ENCODE assay signal across 1 cellular context in genomic region chr1:56577859-56578663, GRCh38.
TF ChIP-seq lines count a peak whose summit lies in the region.

No MANE protein-coding gene starts in this region.

TF ChIP-seq in HEK293, 187 proteins besides CTCF, POLR2A, EP300 and RAD21 (continued from another document and continues in another):
- no peak for TF ChIP-seq ZNF488 (tag by site-specific recombination; IDR thresholded peaks at IDR 0.05)
- TF ChIP-seq ZNF335 (tag by site-specific recombination; conservative IDR thresholded peaks at IDR 0.05), result peak; percentile 70
- TF ChIP-seq ZNF747 (tag by site-specific recombination; IDR thresholded peaks at IDR 0.05), result no peak
- TF ChIP-seq ZNF311 (tag by site-specific recombination; IDR thresholded peaks at IDR 0.05; ENCODE audit: borderline replicate concordance), result no peak
- no peak for TF ChIP-seq ZSCAN4 (tag by site-specific recombination; IDR thresholded peaks at IDR 0.05)
- TF ChIP-seq HOXA7 (CRISPR knock-in tag; IDR thresholded peaks at IDR 0.05; ENCODE audit: borderline replicate concordance), result no peak
- no peak for TF ChIP-seq ZNF354C (tag by site-specific recombination; IDR thresholded peaks at IDR 0.05; ENCODE audit: borderline replicate concordance, low read depth)
- TF ChIP-seq ZNF514 (tag by site-specific recombination; IDR thresholded peaks at IDR 0.05), result no peak
- TF ChIP-seq OSR2 (tag by site-specific recombination; IDR thresholded peaks at IDR 0.05), result no peak
- TF ChIP-seq ZNF248 (tag by site-specific recombination; IDR thresholded peaks at IDR 0.05), result no peak
- no peak for TF ChIP-seq ZNF558 (tag by site-specific recombination; IDR thresholded peaks at IDR 0.05)
- no peak for TF ChIP-seq ZNF146 (tag by site-specific recombination; IDR thresholded peaks at IDR 0.05)
- no peak for TF ChIP-seq TCF7L2 (IDR thresholded peaks at IDR 0.05; ENCODE audit: borderline replicate concordance, low read depth, low read length)
- no peak for TF ChIP-seq ZFP41 (tag by site-specific recombination; IDR thresholded peaks at IDR 0.05; ENCODE audit: borderline replicate concordance)
- TF ChIP-seq ZNF26 (tag by site-specific recombination; IDR thresholded peaks at IDR 0.05), result no peak
- TF ChIP-seq SP7 (tag by site-specific recombination; IDR thresholded peaks at IDR 0.05), result peak; percentile 54; the same call in 1 of the 2 replicates
- no peak for TF ChIP-seq FEZF1 (tag by site-specific recombination; IDR thresholded peaks at IDR 0.05)
- no peak for TF ChIP-seq ELK4 (IDR thresholded peaks at IDR 0.05; ENCODE audit: borderline replicate concordance, low read depth, low read length)
- no peak for TF ChIP-seq ZNF555 (tag by site-specific recombination; conservative IDR thresholded peaks at IDR 0.05)
- TF ChIP-seq ZNF544 (tag by site-specific recombination; IDR thresholded peaks at IDR 0.05), result no peak
- no peak for TF ChIP-seq SP3 (tag by site-specific recombination; IDR thresholded peaks at IDR 0.05)
- no peak for TF ChIP-seq ZNF157 (tag by site-specific recombination; IDR thresholded peaks at IDR 0.05)
- peak; percentile 87 for TF ChIP-seq ZFHX2 (tag by site-specific recombination; conservative IDR thresholded peaks at IDR 0.05)
- TF ChIP-seq ZNF16 (tag by site-specific recombination; IDR thresholded peaks at IDR 0.05; ENCODE audit: low read depth), result no peak
- no peak for TF ChIP-seq ZNF202 (tag by site-specific recombination; IDR thresholded peaks at IDR 0.05; ENCODE audit: borderline replicate concordance)
- TF ChIP-seq ZNF404 (tag by site-specific recombination; IDR thresholded peaks at IDR 0.05), result no peak
- TF ChIP-seq ZNF518A (tag by site-specific recombination; conservative IDR thresholded peaks at IDR 0.05; ENCODE audit: low read depth), result no peak
- no peak for TF ChIP-seq ZNF148 (tag by site-specific recombination; IDR thresholded peaks at IDR 0.05; ENCODE audit: borderline replicate concordance)
- no peak for TF ChIP-seq ZNF221 (tag by site-specific recombination; IDR thresholded peaks at IDR 0.05; ENCODE audit: borderline replicate concordance)
- no peak for TF ChIP-seq PRDM2 (tag by site-specific recombination; IDR thresholded peaks at IDR 0.05; ENCODE audit: borderline replicate concordance)
- no peak for TF ChIP-seq ZNF704 (tag by site-specific recombination; IDR thresholded peaks at IDR 0.05)
- no peak for TF ChIP-seq ZNF645 (tag by site-specific recombination; IDR thresholded peaks at IDR 0.05)
- TF ChIP-seq ZNF132 (tag by site-specific recombination; IDR thresholded peaks at IDR 0.05; ENCODE audit: borderline replicate concordance), result no peak
- no peak for TF ChIP-seq ZNF10 (tag by site-specific recombination; IDR thresholded peaks at IDR 0.05)
- TF ChIP-seq WT1 (tag by site-specific recombination; IDR thresholded peaks at IDR 0.05), result peak; percentile 57; the same call in 1 of the 2 replicates
- no peak for TF ChIP-seq ATF2 (tag by site-specific recombination; IDR thresholded peaks at IDR 0.05; ENCODE audit: low read depth)
